ENCODE assay signal across 9 cellular contexts in genomic region chrX:153077437-153078156, GRCh38. TPM values are rescaled to one million over a fixed set of nuclear protein-coding genes. Genes with fewer than 3 reads are reported as not detected.
DNase-seq lines count a peak whose midpoint lies in the region; ATAC-seq, FAIRE-seq and TF ChIP-seq lines count a peak whose summit lies in the region.
"Not testable (repeated sequence)": the region's sequence is repeated elsewhere in the genome, so short reads cannot be mapped to it uniquely, and the experiment has no call there.
"Had no signal": no experiment of that assay in that cellular context is flagged by ENCODE, and none has a peak within 500 bp of the region (broad histone marks: within the 10 kb centered on the region; RNA-seq: fewer than 3 reads in every experiment).

No MANE protein-coding gene starts in this region.

- TF ChIP-seq EP300 in GM12878 (IDR thresholded peaks at IDR 0.05; ENCODE audit: borderline replicate concordance in 1 of 2, control insufficient read depth in 1 of 2, low read depth in 2 of 2, low read length in 2 of 2): not testable (repeated sequence)

- H3K4me1 Mint-ChIP-seq in CD4-positive, alpha-beta T cell (ENCODE audit: low read depth); stimulated activated memory B cell treated with anti-CD40 and anti-IgM and Interleukin-4, amounts not matched to agents 10 μg/mL and 1 μg/mL and 100 μg/mL, for 72 hours: not testable (repeated sequence)

- not testable (repeated sequence) for H3K4me2 ChIP-seq in GM12878 (ENCODE audit: control insufficient read depth, insufficient read depth)

- not testable (repeated sequence) for H3K4me3 ChIP-seq in GM12878, heart right ventricle, mucosa of descending colon

- TF ChIP-seq RAD21 in GM12878 (IDR thresholded peaks at IDR 0.05; ENCODE audit: insufficient read depth, low read depth, low read length): not testable (repeated sequence)

- H3K27me3 ChIP-seq in CD4-positive, alpha-beta T cell (ENCODE audit: control insufficient read depth, insufficient read depth, low read length); GM12878 (replicated peaks in 1 of 2; ENCODE audit: control insufficient read depth in 2 of 2, insufficient read depth in 2 of 2, low read length in 1 of 2); heart right ventricle: not testable (repeated sequence)

- intact Hi-C loops in CD4-positive, alpha-beta T cell (cut with DNase I, micrococcal nuclease); GM12878 (cut with micrococcal nuclease; ENCODE audit: unreplicated experiment); heart right ventricle (cut with DNase I); mucosa of descending colon (cut with DNase I, micrococcal nuclease): not testable (repeated sequence)

- not testable (repeated sequence) for H3K4me3 Mint-ChIP-seq in CD4-positive, alpha-beta T cell; stimulated activated memory B cell treated with anti-CD40 and anti-IgM and Interleukin-4, amounts not matched to agents 10 μg/mL and 1 μg/mL and 100 μg/mL, for 72 hours

- in situ Hi-C loops in GM12878 (cut with MboI): not testable (repeated sequence)

- TF ChIP-seq POLR2A in GM12878 (IDR thresholded peaks at IDR 0.05; ENCODE audit: low read depth, low read length): not testable (repeated sequence)

- not testable (repeated sequence) for H3K36me3 ChIP-seq in GM12878 (ENCODE audit: control insufficient read depth in 2 of 2, insufficient read depth in 2 of 2, low read length in 1 of 2); heart right ventricle; mucosa of descending colon (ENCODE audit: low read depth)

- WGBS in GM12878 (ENCODE audit: insufficient coverage, insufficient replicate concordance, low lambda C conversion rate, missing lambda C conversion rate): no CpG with 5 or more reads among the region's 77 CpGs
- no CpG with 5 or more reads among the region's 77 CpGs for WGBS in heart right ventricle, 2 donors

- not testable (repeated sequence) for H2AFZ ChIP-seq in GM12878 (ENCODE audit: control insufficient read depth, low read depth, low read length)

- FAIRE-seq in GM12878 (lab: Jason Lieb, UNC): not testable (repeated sequence)

- not testable (repeated sequence) for TF ChIP-seq CTCF in CD4-positive, alpha-beta T cell (IDR thresholded peaks at IDR 0.05); GM12878 (IDR thresholded peaks at IDR 0.05 in 2 of 3, conservative IDR thresholded peaks at IDR 0.05 in 1 of 3; ENCODE audit: control insufficient read depth in 2 of 3, extremely low read depth in 1 of 3, insufficient read depth in 1 of 3, low read depth in 3 of 3, low read length in 3 of 3); heart right ventricle (IDR thresholded peaks at IDR 0.05); mucosa of descending colon (IDR thresholded peaks at IDR 0.05)

- CTCF ChIA-PET in CD4-positive, alpha-beta T cell (lab: Charles Lee); GM12878 (lab: Yijun Ruan, JAX): not testable (repeated sequence)

- not testable (repeated sequence) for H4K20me1 ChIP-seq in GM12878 (ENCODE audit: control insufficient read depth, insufficient read depth)

- H3K27me3 Mint-ChIP-seq in CD4-positive, alpha-beta T cell; stimulated activated memory B cell treated with anti-CD40 and anti-IgM and Interleukin-4, amounts not matched to agents 10 μg/mL and 1 μg/mL and 100 μg/mL, for 72 hours: not testable (repeated sequence)

- peak; percentile 76 for ATAC-seq in CD4-positive, alpha-beta T cell (ENCODE audit: poor library complexity)
- ATAC-seq in GM21390 (IDR thresholded peaks at IDR 0.05; ENCODE audit: unreplicated experiment) (peak; percentile 49), HG03520 (IDR thresholded peaks at IDR 0.05; ENCODE audit: unreplicated experiment) (peak; percentile 54), GM12878 (0 out of 3 replicates have a peak, but pooled peaks have one; percentile 36), heart right ventricle (peak in 7 of 8 donors; percentile 35 to 90 (median 73)), mucosa of descending colon (peak; percentile 55)
- ATAC-seq in activated CD4-positive, CD25-positive, alpha-beta regulatory T cell treated with anti-CD3 and anti-CD28 coated beads, Interleukin-2, amount 50 U/mL, for 24 hours: peak; percentile 73 to 83
- ATAC-seq in stimulated activated memory B cell treated with anti-CD40 and anti-IgM and Interleukin-4, amounts not matched to agents 10 μg/mL and 1 μg/mL and 100 μg/mL, for 72 hours: peak; percentile 57

- not testable (repeated sequence) for H3K36me3 Mint-ChIP-seq in CD4-positive, alpha-beta T cell (ENCODE audit: low read depth); stimulated activated memory B cell treated with anti-CD40 and anti-IgM and Interleukin-4, amounts not matched to agents 10 μg/mL and 1 μg/mL and 100 μg/mL, for 72 hours

- not testable (repeated sequence) for H3K27ac Mint-ChIP-seq in CD4-positive, alpha-beta T cell; stimulated activated memory B cell treated with anti-CD40 and anti-IgM and Interleukin-4, amounts not matched to agents 10 μg/mL and 1 μg/mL and 100 μg/mL, for 72 hours

- H3K9me3 Mint-ChIP-seq in CD4-positive, alpha-beta T cell; stimulated activated memory B cell treated with anti-CD40 and anti-IgM and Interleukin-4, amounts not matched to agents 10 μg/mL and 1 μg/mL and 100 μg/mL, for 72 hours: not testable (repeated sequence)

- DNase-seq in CD4-positive, alpha-beta T cell; GM12878 (ENCODE audit: low read depth, low spot score); heart right ventricle; mucosa of descending colon: not testable (repeated sequence)

- not testable (repeated sequence) for H3K79me2 ChIP-seq in GM12878 (ENCODE audit: control insufficient read depth, insufficient read depth, low read length)

- SMC1A ChIA-PET in GM12878 (lab: Charles Lee; ENCODE audit: uncharacterized antibody, unreplicated experiment): not testable (repeated sequence)

- RAD21 ChIA-PET in GM12878 (lab: Charles Lee; ENCODE audit: unreplicated experiment): not testable (repeated sequence)

- not testable (repeated sequence) for H3K4me1 ChIP-seq in GM12878 (ENCODE audit: control insufficient read depth, insufficient read depth, low read length); heart right ventricle; mucosa of descending colon (ENCODE audit: low read depth)

- H3K9me3 ChIP-seq in CD4-positive, alpha-beta T cell (ENCODE audit: control insufficient read depth, low read length); GM12878 (replicated peaks; ENCODE audit: control insufficient read depth, insufficient read depth, low read length); heart right ventricle; mucosa of descending colon: not testable (repeated sequence)

- BruUV-seq in GM12878 (replicated peaks; lab: Mats Ljungman, UMichigan): not testable (repeated sequence)

- POLR2A ChIA-PET in CD4-positive, alpha-beta T cell (lab: Charles Lee); GM12878 (lab: Charles Lee): not testable (repeated sequence)

- H3K9ac ChIP-seq in GM12878 (ENCODE audit: control insufficient read depth, insufficient read depth, low read length): not testable (repeated sequence)

- not testable (repeated sequence) for H3K27ac ChIP-seq in CD4-positive, alpha-beta T cell (ENCODE audit: low read depth, low read length); GM12878 (ENCODE audit: control insufficient read depth, insufficient read depth); heart right ventricle

RNA-seq across cellular contexts. Expression of gene PNMA6A, which starts 5.3 kb away (rescaled TPM):
- under 1 TPM; 0.25 to 0.38 TPM for total RNA-seq in CD4-positive, alpha-beta T cell
- total RNA-seq in GM12878 (2013; cell fraction: nucleolus; rRNA removed): not detected in 2 replicates
- 0.16 and 0.23 TPM in 2 replicates for total RNA-seq in GM12878 (2014; rRNA removed)
- total RNA-seq in GM12878 (2014; rRNA removed; fragmentation: Illumina TruSeq; extraction: Trizol): not detected in 2 replicates
- total RNA-seq in GM12878 (2021): not detected in 2 replicates
- not detected for polyA plus RNA-seq in GM12878 (2011; ENCODE audit: low read depth)
- not detected in 2 replicates for polyA plus RNA-seq in GM12878 (2011; rRNA removed)
- not detected in 2 replicates for polyA plus RNA-seq in GM12878 (2011; cell fraction: cytosol; rRNA removed)
- polyA plus RNA-seq in GM12878 (2011; cell fraction: nucleus; rRNA removed): not detected in 2 replicates
- 0.19 and 0.32 TPM in 2 replicates for polyA plus RNA-seq in GM12878 (2012)
- 0.03 TPM in 1 of 2 replicates, not detected in the other for polyA plus RNA-seq in GM12878 (2014; fragmentation: Illumina TruSeq; extraction: Trizol)
- polyA plus RNA-seq in GM12878 (2014; fragmentation: Nextera tagmentation; extraction: Ambion mirVana): not detected
- polyA plus RNA-seq in GM12878 (2014; rRNA removed): 0.13 TPM in 1 of 2 replicates, not detected in the other
- under 1 TPM in 1 of 2 experiments, not detected in 1; 0.15 TPM for polyA plus RNA-seq in GM12878 (2016; fragmentation: Nextera tagmentation; extraction: Ambion mirVana)
- not detected in 2 replicates for polyA minus RNA-seq in GM12878 (2011; rRNA and poly(A)+ RNA removed)
- polyA minus RNA-seq in GM12878 (2011; cell fraction: cytosol; rRNA and poly(A)+ RNA removed): not detected in 2 replicates
- polyA minus RNA-seq in GM12878 (2011; cell fraction: nucleus; rRNA and poly(A)+ RNA removed): not detected in 2 replicates
- 1 to 10 TPM in 9 of 10 donors, under 1 TPM in 1; 0.94 to 4.5 (median 1.9) TPM for total RNA-seq in heart right ventricle
- 1 to 10 TPM in 1 of 2 donors, under 1 TPM in 1; 0.51 to 2.9 TPM for polyA plus RNA-seq in heart right ventricle
- 1 to 10 TPM in 1 of 3 donors, under 1 TPM in 2; 0.26 to 2.6 (median 0.27) TPM for total RNA-seq in mucosa of descending colon

RNA-seq across cellular contexts. Expression of gene PNMA3, which starts 21.3 kb away (rescaled TPM):
- 1 to 10 TPM; 2.5 to 2.6 TPM for total RNA-seq in CD4-positive, alpha-beta T cell
- total RNA-seq in GM12878 (2013; cell fraction: nucleolus; rRNA removed): not detected in 2 replicates
- total RNA-seq in GM12878 (2014; rRNA removed): not detected in 2 replicates
- total RNA-seq in GM12878 (2014; rRNA removed; fragmentation: Illumina TruSeq; extraction: Trizol): not detected in 2 replicates
- total RNA-seq in GM12878 (2021): not detected in 2 replicates
- not detected for polyA plus RNA-seq in GM12878 (2011; ENCODE audit: low read depth)
- polyA plus RNA-seq in GM12878 (2011; rRNA removed): not detected in 2 replicates
- polyA plus RNA-seq in GM12878 (2011; cell fraction: cytosol; rRNA removed): not detected in 2 replicates
- not detected in 2 replicates for polyA plus RNA-seq in GM12878 (2011; cell fraction: nucleus; rRNA removed)
- polyA plus RNA-seq in GM12878 (2012): 0.06 and 0.07 TPM in 2 replicates
- 0.06 TPM in 1 of 2 replicates, not detected in the other for polyA plus RNA-seq in GM12878 (2014; fragmentation: Illumina TruSeq; extraction: Trizol)
- polyA plus RNA-seq in GM12878 (2014; fragmentation: Nextera tagmentation; extraction: Ambion mirVana): not detected
- 0.09 TPM in 1 of 2 replicates, not detected in the other for polyA plus RNA-seq in GM12878 (2014; rRNA removed)
- not detected for polyA plus RNA-seq in GM12878 (2016; fragmentation: Nextera tagmentation; extraction: Ambion mirVana)
- not detected in 2 replicates for polyA minus RNA-seq in GM12878 (2011; rRNA and poly(A)+ RNA removed)
- not detected in 2 replicates for polyA minus RNA-seq in GM12878 (2011; cell fraction: cytosol; rRNA and poly(A)+ RNA removed)
- polyA minus RNA-seq in GM12878 (2011; cell fraction: nucleus; rRNA and poly(A)+ RNA removed): not detected in 2 replicates
- total RNA-seq in heart right ventricle: 1 to 10 TPM in 8 of 10 donors, under 1 TPM in 2; 0.49 to 4.5 (median 2.1) TPM
- 1 to 10 TPM in 1 of 2 donors, under 1 TPM in 1; 0.04 to 4.5 TPM for polyA plus RNA-seq in heart right ventricle
- total RNA-seq in mucosa of descending colon: under 1 TPM in 2 of 3 donors, not detected in 1; 0.17 to 0.41 TPM
- polyA plus RNA-seq: IgD-negative memory B cell had no signal
